Comparison of ENCODE assay signal across 21 cellular contexts in genomic region chr17:82437325-82437668, GRCh38.
"Had no signal": no experiment of that assay in that cellular context is flagged by ENCODE, and none has a peak within 500 bp of the region (broad histone marks: within the 10 kb centered on the region; RNA-seq: fewer than 3 reads in every experiment).

No MANE protein-coding gene starts in this region.

- H3K9me3 Mint-ChIP-seq: activated CD8-positive, alpha-beta T cell treated with anti-CD3 and anti-CD28 coated beads for 36 hours; activated naive CD4-positive, alpha-beta T cell treated with anti-CD3 and anti-CD28 coated beads, Interleukin-2, amount 50 U/mL, for 72 hours had no signal

- H3K27ac ChIP-seq: Peyer's patch, SJSA1 had no signal

- H3K9me3 ChIP-seq: Peyer's patch, SJSA1 had no signal

- DNase-seq: activated CD4-positive, alpha-beta T cell treated with anti-CD3 and anti-CD28 coated beads, Interleukin-2, amount 50 U/mL, for 1 hour; activated CD4-positive, CD25-positive, alpha-beta regulatory T cell; activated CD8-positive, alpha-beta memory T cell treated with anti-CD3 and anti-CD28 coated beads, Interleukin-2, amount 50 U/mL, for 4 hours; activated CD8-positive, alpha-beta T cell treated with anti-CD3 and anti-CD28 coated beads for 36 hours; activated effector memory CD4-positive, alpha-beta T cell treated with anti-CD3 and anti-CD28 coated beads, Interleukin-2, amount 50 U/mL, for 16 hours; activated naive CD4-positive, alpha-beta T cell treated with Interleukin-2 at 50 U/mL for 16 hours; activated T-cell treated with anti-CD3 and anti-CD28 coated beads, Interleukin-2, amount 50 U/mL, for 1 hour; cerebellar nuclear complex; MM.1S; NCI-H1105 treated with DMSO at 0.1 percent for 48 hours; NCI-H1436 treated with DMSO at 0.1 percent for 48 hours; NCI-H187; NCI-H2081; NCI-H510A treated with DMSO at 0.1 percent for 48 hours; NCI-H69; Peyer's patch; Right ventricle myocardium superior; T-helper 17 cell; T-helper 9 cell had no signal

- H3K27ac Mint-ChIP-seq: activated CD8-positive, alpha-beta T cell treated with anti-CD3 and anti-CD28 coated beads for 36 hours; T-helper 17 cell had no signal

- H3K4me3 ChIP-seq: Peyer's patch, SJSA1 had no signal

- H3K4me3 Mint-ChIP-seq: activated CD8-positive, alpha-beta T cell treated with anti-CD3 and anti-CD28 coated beads for 36 hours; T-helper 17 cell had no signal

- ATAC-seq: activated CD8-positive, alpha-beta T cell treated with anti-CD3 and anti-CD28 coated beads for 36 hours; activated naive CD4-positive, alpha-beta T cell treated with anti-CD3 and anti-CD28 coated beads, Interleukin-2, amount 50 U/mL, for 72 hours; T-helper 17 cell had no signal

- H3K36me3 Mint-ChIP-seq: activated naive CD4-positive, alpha-beta T cell treated with anti-CD3 and anti-CD28 coated beads, Interleukin-2, amount 50 U/mL, for 72 hours had no signal

- H3K27me3 ChIP-seq: Peyer's patch, SJSA1 had no signal

- H3K27me3 Mint-ChIP-seq: activated CD8-positive, alpha-beta T cell treated with anti-CD3 and anti-CD28 coated beads for 36 hours; T-helper 17 cell had no signal
